9 cellular contexts compared by ENCODE assay signal in genomic region chr10:68955786-68956532, GRCh38. TPM values are rescaled to one million over a fixed set of nuclear protein-coding genes. Genes with fewer than 3 reads are reported as not detected.
DNase-seq lines count a peak whose midpoint lies in the region; ATAC-seq, FAIRE-seq and TF ChIP-seq lines count a peak whose summit lies in the region.
"Had no signal": no experiment of that assay in that cellular context is flagged by ENCODE, and none has a peak within 500 bp of the region (broad histone marks: within the 10 kb centered on the region; RNA-seq: fewer than 3 reads in every experiment).

Gene DDX21, plus strand, starts transcription at chr10:68956170. Its CDS starts 56 bp downstream, at chr10:68956226.

- H3K27me3 ChIP-seq in keratinocyte (ENCODE audit: control insufficient read depth, extremely low read depth, insufficient read depth, low read length) = no peaks in the 10 kb centered on the region

- peak; percentile 67 for FAIRE-seq in keratinocyte (lab: Jason Lieb, UNC)
- FAIRE-seq: islet of Langerhans had no signal

- ATAC-seq in GM19025 (IDR thresholded peaks at IDR 0.05; ENCODE audit: low read depth, unreplicated experiment) = peak; percentile 80
- ATAC-seq in HG03342 (IDR thresholded peaks at IDR 0.05; ENCODE audit: unreplicated experiment) = peak; percentile 85
- peak; percentile 86 for ATAC-seq in central memory CD8-positive, alpha-beta T cell (replicated peaks; ENCODE audit: extremely low read depth, poor library complexity, severe bottlenecking)

- H3K79me2 ChIP-seq in keratinocyte (ENCODE audit: control insufficient read depth, insufficient read depth, low read length) = peaks cover 53% of the 10 kb centered on the region

- no peaks in the 10 kb centered on the region for H3K27me3 Mint-ChIP-seq in central memory CD8-positive, alpha-beta T cell

- H3K36me3 Mint-ChIP-seq in central memory CD8-positive, alpha-beta T cell (ENCODE audit: insufficient read depth) = peaks cover 34% of the 10 kb centered on the region

- peak within 1 kb of the TSS; percentile 98 for H3K27ac ChIP-seq in keratinocyte (ENCODE audit: control insufficient read depth, insufficient read depth, low read length)

- H3K27ac Mint-ChIP-seq in central memory CD8-positive, alpha-beta T cell (ENCODE audit: low read depth) = peak within 1 kb of the TSS; percentile 99

- H3K9ac ChIP-seq in keratinocyte (ENCODE audit: control insufficient read depth, extremely low read depth, insufficient read depth, low read length) = peak within 1 kb of the TSS; percentile 99

- peaks cover 35% of the 10 kb centered on the region for H3K4me1 Mint-ChIP-seq in central memory CD8-positive, alpha-beta T cell

- peak within 1 kb of the TSS; percentile 99 for H2AFZ ChIP-seq in keratinocyte (ENCODE audit: control insufficient read depth, low read length)

- dilution Hi-C loops in keratinocyte (cut with MboI; ENCODE audit: extremely low pct_ligation_motif_present, low sequenced_read_pairs) = no loop called here

- H3K4me2 ChIP-seq in keratinocyte (ENCODE audit: control insufficient read depth, extremely low read depth, insufficient read depth, low read depth, low read length) = peak within 1 kb of the TSS; percentile 97

- H3K4me3 ChIP-seq in keratinocyte (ENCODE audit: control insufficient read depth in 2 of 3, extremely low read depth in 1 of 3, insufficient read depth in 2 of 3, low read depth in 1 of 3, low read length in 3 of 3) = peak within 1 kb of the TSS; percentile 92 to 100 (median 98)

- peak within 1 kb of the TSS; percentile 99 for H3K4me3 Mint-ChIP-seq in central memory CD8-positive, alpha-beta T cell

- peaks cover 2 to 18% of the 10 kb centered on the region in 2 experiments for H3K36me3 ChIP-seq in keratinocyte (ENCODE audit: control insufficient read depth in 2 of 2, extremely low read depth in 1 of 2, insufficient read depth in 2 of 2, low read length in 2 of 2)

- peak; percentile 63 to 81 (median 65) for TF ChIP-seq CTCF in keratinocyte (optimal IDR thresholded peaks at IDR 0.05 in 1 of 3, IDR thresholded peaks at IDR 0.05 in 1 of 3, conservative IDR thresholded peaks at IDR 0.05 in 1 of 3; ENCODE audit: extremely low read depth in 1 of 3, insufficient read depth in 2 of 3, low read length in 3 of 3)

- H3K9me3 ChIP-seq in keratinocyte (ENCODE audit: control insufficient read depth, low read depth, low read length) = no peaks in the 10 kb centered on the region

- H4K20me1 ChIP-seq in keratinocyte (ENCODE audit: control insufficient read depth, extremely low read depth, insufficient read depth, low read length) = peaks cover 21% of the 10 kb centered on the region

- H3K9me1 ChIP-seq in keratinocyte (ENCODE audit: control insufficient read depth, extremely low read depth, insufficient read depth, low read length) = no peaks in the 10 kb centered on the region

- DNase-seq in AG20443 (ENCODE audit: low spot score) (peak; percentile 97), NCI-H345 treated with DMSO at 0.1 percent for 48 hours (lab: John Stamatoyannopoulos, UW; ENCODE audit: unreplicated experiment) (peak; percentile 76), keratinocyte (ENCODE audit: low read depth, low spot score) (peak; percentile 61)
- peak; percentile 87 for DNase-seq in activated CD4-positive, CD25-positive, alpha-beta regulatory T cell treated with anti-CD3 and anti-CD28 coated beads, Interleukin-2, amount 50 U/mL, for 16 hours (ENCODE audit: low read depth, low spot score)
- DNase-seq in central memory CD8-positive, alpha-beta T cell (ENCODE audit: low spot score in 2 of 2) = peak; percentile 73 to 81
- DNase-seq in stimulated activated CD4-positive, alpha-beta T cell treated with anti-CD3 and anti-CD28 coated beads, Interleukin-15, amount 100 ng/mL, for 1 hour (ENCODE audit: low read depth in 1 of 2, low spot score in 1 of 2) = peak; percentile 69 to 73

- no peaks in the 10 kb centered on the region for H3K9me3 Mint-ChIP-seq in central memory CD8-positive, alpha-beta T cell

- H3K4me1 ChIP-seq in keratinocyte (ENCODE audit: control insufficient read depth, extremely low read depth, insufficient read depth, low read length) = peaks cover 13% of the 10 kb centered on the region

RNA-seq across cellular contexts. Expression of gene DDX21, which starts in this region (rescaled TPM):
- 88.1 to 157 TPM (median 110 TPM) in 3 replicates for polyA plus RNA-seq in keratinocyte
- 145 TPM for polyA plus RNA-seq in keratinocyte (2011; ENCODE audit: low read depth)
- polyA plus RNA-seq in keratinocyte (2011; cell fraction: cytosol; rRNA removed) = 75.5 and 128 TPM in 2 replicates
- polyA plus RNA-seq in keratinocyte (2011; cell fraction: nucleus; rRNA removed) = 88.6 and 140 TPM in 2 replicates
- polyA plus RNA-seq in keratinocyte (2012; ENCODE audit: low replicate concordance) = 72.3 and 107 TPM in 2 replicates
- polyA minus RNA-seq in keratinocyte = 25.2 to 126 TPM (median 62.4 TPM) in 3 replicates
- polyA minus RNA-seq in keratinocyte (2011; cell fraction: cytosol; rRNA and poly(A)+ RNA removed) = 72.9 TPM
- polyA minus RNA-seq in keratinocyte (2011; cell fraction: nucleus; rRNA and poly(A)+ RNA removed) = 55.8 and 104 TPM in 2 replicates

Comparison
In these comparisons a context has a peak if more than half of its experiments do, and no peak if none do; other contexts are left out.
1. Peak in every context shown above with its lines: DNase-seq, ATAC-seq, H3K4me3 ChIP-seq and H3K27ac ChIP-seq.